ENCODE assay signal across 10 cellular contexts in the genomic region with DNA sequence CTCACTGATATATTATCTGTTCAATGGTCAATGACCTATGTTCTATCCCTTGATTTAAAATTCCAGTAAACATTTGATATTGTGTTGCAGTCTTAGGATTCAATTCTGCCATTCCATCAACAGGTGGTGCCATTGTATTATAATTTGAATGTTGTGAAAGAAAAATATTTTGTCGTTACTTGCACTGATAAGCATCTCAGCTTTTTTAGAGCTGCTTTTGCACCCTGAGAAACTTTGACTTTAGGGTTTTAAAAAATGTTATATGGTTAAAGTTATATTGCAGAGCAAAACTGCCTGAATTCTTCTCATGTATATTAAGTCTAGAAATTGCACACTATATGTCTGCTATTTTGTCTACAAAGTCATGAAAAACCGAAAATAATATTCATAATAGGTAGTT.
DNase-seq lines count a peak whose midpoint lies in the region; ATAC-seq, FAIRE-seq and TF ChIP-seq lines count a peak whose summit lies in the region.
"Had no signal": no experiment of that assay in that cellular context is flagged by ENCODE, and none has a peak within 500 bp of the region (broad histone marks: within the 10 kb centered on the region; RNA-seq: fewer than 3 reads in every experiment).

No MANE protein-coding gene starts in this region.

- peaks cover 29% of the 10 kb centered on the region for H3K27me3 ChIP-seq in adipocyte (replicated peaks; ENCODE audit: control insufficient read depth, insufficient read depth, low read length)
- H3K27me3 ChIP-seq: BLaER1 treated with 17β-estradiol and CSF1 and Interleukin-3, amounts not matched to agents 10 nM and 100 nM had no signal

- peak; percentile 90 for TF ChIP-seq CTCF in LNCAP (IDR thresholded peaks at IDR 0.05)

- no peaks in the 10 kb centered on the region for H3K36me3 ChIP-seq in adipocyte (ENCODE audit: control insufficient read depth, insufficient read depth, low read length, severe bottlenecking)
- H3K36me3 ChIP-seq: BLaER1 treated with 17β-estradiol and CSF1 and Interleukin-3, amounts not matched to agents 10 nM and 100 nM had no signal

- H3K4me1 ChIP-seq in adipocyte (ENCODE audit: control insufficient read depth, insufficient read depth, low read length), result peaks cover 14% of the 10 kb centered on the region

- no peak overlapping the region for H3K9ac ChIP-seq in adipocyte (ENCODE audit: low read length)
- H3K9ac ChIP-seq: BLaER1 treated with 17β-estradiol and CSF1 and Interleukin-3, amounts not matched to agents 10 nM and 100 nM had no signal

- peak; percentile 13 for DNase-seq in NCI-H1436 (lab: John Stamatoyannopoulos, UW)
- no peak for DNase-seq in NCI-H1436 treated with DMSO at 0.1 percent for 48 hours (lab: John Stamatoyannopoulos, UW)
- DNase-seq in adipocyte (ENCODE audit: low read depth), result peak; percentile 71
- DNase-seq in UCSD-AML1 (lab: John Stamatoyannopoulos, UW; ENCODE audit: unreplicated experiment), result no peak
- no peak for DNase-seq in nucleus accumbens (lab: John Stamatoyannopoulos, UW)

- no peak for ATAC-seq in HG03432 (IDR thresholded peaks at IDR 0.05; ENCODE audit: unreplicated experiment)

- peak; percentile 93 for FAIRE-seq in islet of Langerhans (lab: Jason Lieb, UNC)

- H3K4me3 ChIP-seq in adipocyte (ENCODE audit: low read length), result no peak overlapping the region
- H3K4me3 ChIP-seq: BLaER1 treated with 17β-estradiol and CSF1 and Interleukin-3, amounts not matched to agents 10 nM and 100 nM; skin epidermis had no signal

- no peaks in the 10 kb centered on the region for H3K9me3 ChIP-seq in adipocyte (ENCODE audit: control insufficient read depth, low read length)
- H3K9me3 ChIP-seq: BLaER1 treated with 17β-estradiol and CSF1 and Interleukin-3, amounts not matched to agents 10 nM and 100 nM had no signal

Comparison
In these comparisons a context has a peak if more than half of its experiments do, and no peak if none do; other contexts are left out.
1. DNase-seq: peak in NCI-H1436 (single experiment) and adipocyte (single experiment); none in NCI-H1436 treated with DMSO at 0.1 percent for 48 hours (single experiment), UCSD-AML1 (single experiment) and nucleus accumbens (0 of 56).